21 cellular contexts compared by ENCODE assay signal in the genomic region with DNA sequence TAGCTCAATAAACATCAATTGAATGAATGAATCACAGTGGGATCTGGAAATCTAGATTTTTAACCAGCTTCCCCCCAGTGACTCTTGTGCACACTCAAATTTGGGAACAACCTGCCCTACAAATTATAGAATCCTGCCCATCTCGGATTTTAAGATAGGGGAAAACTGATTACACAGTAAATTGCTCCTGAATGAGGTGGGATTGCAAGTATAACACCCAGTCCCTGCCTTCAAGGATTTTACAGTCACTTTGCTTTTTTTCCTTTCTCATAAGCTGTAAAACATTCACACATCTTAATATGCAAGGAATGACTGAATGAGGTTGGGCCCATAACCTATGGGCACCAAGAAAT. TPM values are rescaled to one million over a fixed set of nuclear protein-coding genes. Genes with fewer than 3 reads are reported as not detected.
DNase-seq lines count a peak whose midpoint lies in the region; ATAC-seq and TF ChIP-seq lines count a peak whose summit lies in the region.
"Had no signal": no experiment of that assay in that cellular context is flagged by ENCODE, and none has a peak within 500 bp of the region (broad histone marks: within the 10 kb centered on the region; RNA-seq: fewer than 3 reads in every experiment).

No MANE protein-coding gene starts in this region.

- peak overlapping the region in 1 of 2 donors; percentile 44 for H3K9ac ChIP-seq in colonic mucosa (ENCODE audit: low read depth in 2 of 2, low read length in 2 of 2)
- H3K9ac ChIP-seq: BLaER1 treated with 17β-estradiol and CSF1 and Interleukin-3, amounts not matched to agents 10 nM and 100 nM had no signal

- H3K27me3 ChIP-seq in colonic mucosa (no peaks in the 10 kb centered on the region), right lobe of liver (no peaks in the 10 kb centered on the region), upper lobe of right lung (no peaks in the 10 kb centered on the region)
- H3K27me3 ChIP-seq: BE2C; BLaER1 treated with 17β-estradiol and CSF1 and Interleukin-3, amounts not matched to agents 10 nM and 100 nM had no signal

- H3K36me3 ChIP-seq in colonic mucosa (no peaks in the 10 kb centered on the region), right lobe of liver (no peaks in the 10 kb centered on the region), upper lobe of right lung (no peaks in the 10 kb centered on the region)
- H3K36me3 ChIP-seq: BE2C; BLaER1 treated with 17β-estradiol and CSF1 and Interleukin-3, amounts not matched to agents 10 nM and 100 nM had no signal

- H3K9me3 ChIP-seq in colonic mucosa (no peaks in the 10 kb centered on the region), right lobe of liver (no peaks in the 10 kb centered on the region), upper lobe of right lung (no peaks in the 10 kb centered on the region)
- H3K9me3 ChIP-seq: BE2C had no signal

- intact Hi-C loops in colonic mucosa (cut with DNase I) (loop anchor here (10.0 kb wide), 1 partner anchor 51 kb away; no protein-coding TSS in a partner anchor), right lobe of liver (cut with DNase I) (no loop called here), upper lobe of right lung (cut with DNase I) (no loop called here)

- ATAC-seq in right lobe of liver (no peak), upper lobe of right lung (no peak)
- ATAC-seq: GM23338, HCT116 had no signal

- no peak for TF ChIP-seq POLR2A in right lobe of liver (IDR thresholded peaks at IDR 0.05)

- H3K4me1 ChIP-seq in colonic mucosa = peaks cover 3% of the 10 kb centered on the region
- peaks cover 0 to 32% (median 15%) of the 10 kb centered on the region in 4 donors for H3K4me1 ChIP-seq in right lobe of liver
- H3K4me1 ChIP-seq in upper lobe of right lung = no peaks in the 10 kb centered on the region
- H3K4me1 ChIP-seq: BE2C; BLaER1 treated with 17β-estradiol and CSF1 and Interleukin-3, amounts not matched to agents 10 nM and 100 nM had no signal

- DNase-seq in colonic mucosa = no peak
- no peak for DNase-seq in right lobe of liver
- peak; percentile 33 for DNase-seq in renal cortical epithelial cell (ENCODE audit: low read depth)
- DNase-seq in upper lobe of right lung = no peak
- no peak for DNase-seq in NCI-H2107 treated with DMSO at 0.1 percent for 48 hours (lab: John Stamatoyannopoulos, UW; ENCODE audit: unreplicated experiment)
- DNase-seq in coronary artery (ENCODE audit: low spot score) = no peak
- DNase-seq in DMS 273 (lab: John Stamatoyannopoulos, UW; ENCODE audit: unreplicated experiment) = no peak
- DNase-seq: AML-193; BE2C; CD4-positive, alpha-beta T cell; CD8-positive, alpha-beta memory T cell; DMS79 treated with DMSO at 0.1 percent for 48 hours; GF-D8; H9 had no signal

- H3K4me3 ChIP-seq in colonic mucosa (no peak overlapping the region), right lobe of liver (no peak overlapping the region), upper lobe of right lung (no peak overlapping the region), coronary artery (no peak overlapping the region)
- H3K4me3 ChIP-seq: BLaER1 treated with 17β-estradiol and CSF1 and Interleukin-3, amounts not matched to agents 10 nM and 100 nM; GM23338 had no signal

- TF ChIP-seq CTCF in colonic mucosa (IDR thresholded peaks at IDR 0.05) (no peak), right lobe of liver (IDR thresholded peaks at IDR 0.05) (no peak), upper lobe of right lung (IDR thresholded peaks at IDR 0.05) (no peak), coronary artery (IDR thresholded peaks at IDR 0.05) (no peak)

- H3K27ac ChIP-seq in colonic mucosa (peak overlapping the region; percentile 43), right lobe of liver (peak overlapping the region in 2 of 3 donors; percentile 81 to 87), upper lobe of right lung (peak overlapping the region; percentile 14), coronary artery (no peak overlapping the region)
- H3K27ac ChIP-seq: BLaER1 treated with 17β-estradiol and CSF1 and Interleukin-3, amounts not matched to agents 10 nM and 100 nM had no signal

- 57% methylated on average over 1 of the region's 1 CpG for WGBS in right lobe of liver (ENCODE audit: insufficient coverage, low coverage, low lambda C conversion rate, missing lambda C conversion rate)

RNA-seq across cellular contexts. Expression of a gene that starts 48.5 kb away (rescaled TPM):
- total RNA-seq in colonic mucosa (under 1 TPM; 0.21 to 0.82 TPM), right lobe of liver (1 to 10 TPM in 1 of 6 experiments, under 1 TPM in 3, not detected in 2; 0.20 to 1.3 (median 0.69) TPM), renal cortical epithelial cell (0.25 TPM in 1 of 2 replicates, not detected in the other), upper lobe of right lung (not detected)
- total RNA-seq: A172; CD4-positive, alpha-beta T cell; CD8-positive, alpha-beta memory T cell; Daoy; G401; H4 had no signal

Comparison
In these comparisons a context has a peak if more than half of its experiments do, and no peak if none do; other contexts are left out.
1. H3K27ac ChIP-seq: peak in colonic mucosa (single experiment), right lobe of liver (2 of 3) and upper lobe of right lung (single experiment); none in coronary artery (0 of 2).